ENCODE assay signal across 30 cellular contexts in genomic region chr3:150844484-150844883, GRCh38.
"Had no signal": no experiment of that assay in that cellular context is flagged by ENCODE, and none has a peak within 500 bp of the region (broad histone marks: within the 10 kb centered on the region; RNA-seq: fewer than 3 reads in every experiment).

No MANE protein-coding gene starts in this region.

- H3K4me2 ChIP-seq: smooth muscle cell had no signal

- H3K27ac ChIP-seq: ascending aorta, esophagus muscularis mucosa, foreskin keratinocyte, heart left ventricle, tibial artery had no signal

- H3K27me3 ChIP-seq: ascending aorta, heart left ventricle had no signal

- H3K4me3 ChIP-seq: ascending aorta, esophagus muscularis mucosa, heart left ventricle, lung, smooth muscle cell, tibial artery had no signal

- ATAC-seq: foreskin keratinocyte; heart left ventricle; left lobe of liver; natural killer cell treated with Interleukin-12 subunit alpha and Interleukin-12 subunit beta and Interleukin-15 and Interleukin-18, amount 100 ng/mL, for 72 hours; stimulated activated memory B cell treated with anti-CD40 and anti-IgM and Interleukin-4, amounts not matched to agents 10 μg/mL and 1 μg/mL and 100 μg/mL, for 72 hours; stimulated activated naive CD8-positive, alpha-beta T cell treated with anti-CD3 and anti-CD28 coated beads, Interleukin-15, amount 100 ng/mL, for 72 hours; T-helper 17 cell had no signal

- H3K9me3 ChIP-seq: ascending aorta, esophagus muscularis mucosa, heart left ventricle, tibial artery had no signal

- H3K4me1 ChIP-seq: ascending aorta, esophagus muscularis mucosa, foreskin keratinocyte, heart left ventricle had no signal

- H3K27ac Mint-ChIP-seq: activated CD4-positive, alpha-beta memory T cell treated with anti-CD3 and anti-CD28 coated beads for 36 hours; activated CD4-positive, alpha-beta T cell treated with anti-CD3 and anti-CD28 coated beads, Interleukin-2, amount 10 ng/mL, durations not matched to agents 24 days and 14 days; activated naive CD4-positive, alpha-beta T cell treated with anti-CD3 and anti-CD28 coated beads, Interleukin-2, amount 10 ng/mL, durations not matched to agents 7 days and 5 days; activated naive CD8-positive, alpha-beta T cell treated with anti-CD3 and anti-CD28 coated beads, Interleukin-2, amount 10 ng/mL, durations not matched to agents 7 days and 5 days; natural killer cell treated with Interleukin-12 subunit alpha and Interleukin-12 subunit beta and Interleukin-15 and Interleukin-18, amount 100 ng/mL, for 72 hours; stimulated activated memory B cell treated with anti-CD40 and anti-IgM and Interleukin-4, amounts not matched to agents 10 μg/mL and 1 μg/mL and 100 μg/mL, for 72 hours; stimulated activated naive CD8-positive, alpha-beta T cell treated with anti-CD3 and anti-CD28 coated beads, Interleukin-15, amount 100 ng/mL, for 72 hours; T-helper 17 cell had no signal

- H3K4me1 Mint-ChIP-seq: activated naive CD4-positive, alpha-beta T cell treated with anti-CD3 and anti-CD28 coated beads, Interleukin-2, amount 10 ng/mL, durations not matched to agents 7 days and 5 days; stimulated activated memory B cell treated with anti-CD40 and anti-IgM and Interleukin-4, amounts not matched to agents 10 μg/mL and 1 μg/mL and 100 μg/mL, for 72 hours; stimulated activated naive CD8-positive, alpha-beta T cell treated with anti-CD3 and anti-CD28 coated beads, Interleukin-15, amount 100 ng/mL, for 72 hours; T-helper 17 cell had no signal

- H3K4me3 Mint-ChIP-seq: activated CD4-positive, alpha-beta memory T cell treated with anti-CD3 and anti-CD28 coated beads for 36 hours; activated CD4-positive, alpha-beta T cell treated with anti-CD3 and anti-CD28 coated beads, Interleukin-2, amount 10 ng/mL, durations not matched to agents 24 days and 14 days; activated naive CD4-positive, alpha-beta T cell treated with anti-CD3 and anti-CD28 coated beads, Interleukin-2, amount 10 ng/mL, durations not matched to agents 7 days and 5 days; activated naive CD8-positive, alpha-beta T cell treated with anti-CD3 and anti-CD28 coated beads, Interleukin-2, amount 10 ng/mL, durations not matched to agents 7 days and 5 days; natural killer cell treated with Interleukin-12 subunit alpha and Interleukin-12 subunit beta and Interleukin-15 and Interleukin-18, amount 100 ng/mL, for 72 hours; stimulated activated memory B cell treated with anti-CD40 and anti-IgM and Interleukin-4, amounts not matched to agents 10 μg/mL and 1 μg/mL and 100 μg/mL, for 72 hours; stimulated activated naive CD8-positive, alpha-beta T cell treated with anti-CD3 and anti-CD28 coated beads, Interleukin-15, amount 100 ng/mL, for 72 hours; T-helper 17 cell had no signal

- H3K36me3 ChIP-seq: ascending aorta, esophagus muscularis mucosa, heart left ventricle, tibial artery had no signal

- H3K36me3 Mint-ChIP-seq: activated CD4-positive, alpha-beta memory T cell treated with anti-CD3 and anti-CD28 coated beads for 36 hours; activated naive CD4-positive, alpha-beta T cell treated with anti-CD3 and anti-CD28 coated beads, Interleukin-2, amount 10 ng/mL, durations not matched to agents 7 days and 5 days; activated naive CD8-positive, alpha-beta T cell treated with anti-CD3 and anti-CD28 coated beads, Interleukin-2, amount 10 ng/mL, durations not matched to agents 7 days and 5 days; natural killer cell treated with Interleukin-12 subunit alpha and Interleukin-12 subunit beta and Interleukin-15 and Interleukin-18, amount 100 ng/mL, for 72 hours; stimulated activated memory B cell treated with anti-CD40 and anti-IgM and Interleukin-4, amounts not matched to agents 10 μg/mL and 1 μg/mL and 100 μg/mL, for 72 hours had no signal

- H3K9me3 Mint-ChIP-seq: activated CD4-positive, alpha-beta memory T cell treated with anti-CD3 and anti-CD28 coated beads for 36 hours; activated naive CD4-positive, alpha-beta T cell treated with anti-CD3 and anti-CD28 coated beads, Interleukin-2, amount 10 ng/mL, durations not matched to agents 7 days and 5 days; activated naive CD8-positive, alpha-beta T cell treated with anti-CD3 and anti-CD28 coated beads, Interleukin-2, amount 10 ng/mL, durations not matched to agents 7 days and 5 days; natural killer cell treated with Interleukin-12 subunit alpha and Interleukin-12 subunit beta and Interleukin-15 and Interleukin-18, amount 100 ng/mL, for 72 hours; stimulated activated memory B cell treated with anti-CD40 and anti-IgM and Interleukin-4, amounts not matched to agents 10 μg/mL and 1 μg/mL and 100 μg/mL, for 72 hours; stimulated activated naive CD8-positive, alpha-beta T cell treated with anti-CD3 and anti-CD28 coated beads, Interleukin-15, amount 100 ng/mL, for 72 hours had no signal

- DNase-seq: activated CD4-positive, alpha-beta memory T cell treated with anti-CD3 and anti-CD28 coated beads for 36 hours; activated CD4-positive, alpha-beta T cell treated with anti-CD3 and anti-CD28 coated beads, Interleukin-2, amount 10 ng/mL, durations not matched to agents 24 days and 14 days; activated CD4-positive, CD25-positive, alpha-beta regulatory T cell treated with anti-CD3 and anti-CD28 coated beads, Interleukin-2, amount 50 U/mL, for 72 hours; activated CD8-positive, alpha-beta memory T cell treated with anti-CD3 and anti-CD28 coated beads, Interleukin-2, amount 50 U/mL, for 4 hours; activated gamma-delta T cell; activated naive CD4-positive, alpha-beta T cell treated with anti-CD3 and anti-CD28 coated beads, Interleukin-2, amount 10 ng/mL, durations not matched to agents 7 days and 5 days; activated naive CD8-positive, alpha-beta T cell treated with anti-CD3 and anti-CD28 coated beads, Interleukin-2, amount 10 ng/mL, durations not matched to agents 7 days and 5 days; activated T-cell treated with anti-CD3 and anti-CD28 coated beads, Interleukin-2, amount 50 U/mL, for 1 hour; caudate nucleus; foreskin keratinocyte; heart left ventricle; kidney glomerular epithelial cell; mesendoderm; posterior cingulate gyrus; retina; stimulated activated CD4-positive, alpha-beta T cell treated with anti-CD3 and anti-CD28 coated beads, Interleukin-1b, Interleukin-23, amount 100 ng/mL, for 48 hours; stimulated activated CD4-positive, alpha-beta T cell treated with anti-CD3 and anti-CD28 coated beads, Interleukin-4, amount 100 ng/mL, for 4 hours; stimulated activated CD8-positive, alpha-beta memory T cell treated with anti-CD3 and anti-CD28 coated beads, Interleukin-4, amount 100 ng/mL, for 48 hours; stimulated activated naive CD8-positive, alpha-beta T cell treated with anti-CD3 and anti-CD28 coated beads, Interleukin-15, amount 100 ng/mL, for 72 hours; substantia nigra; T-helper 17 cell; T1000; tibial artery had no signal
